ENCODE assay signal across 9 cellular contexts in the genomic region with DNA sequence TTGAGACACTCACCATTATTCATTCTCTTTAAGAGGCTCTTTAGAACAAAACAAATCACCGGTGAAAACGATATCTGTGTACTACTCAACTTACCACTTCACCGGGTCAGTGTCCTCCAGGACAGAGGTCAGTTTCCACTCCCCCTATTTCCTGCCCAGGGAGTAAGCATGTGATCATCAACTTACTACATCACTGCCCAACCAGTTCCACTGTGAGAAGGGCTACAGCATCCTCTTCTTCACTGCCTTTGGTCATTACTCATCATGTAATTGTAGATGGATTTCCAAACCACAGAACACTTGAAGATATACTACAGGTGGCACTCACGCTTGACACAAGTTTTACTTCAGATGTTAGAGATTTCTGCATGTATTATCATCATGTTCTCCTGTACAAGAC. TPM values are rescaled to one million over a fixed set of nuclear protein-coding genes. Genes with fewer than 3 reads are reported as not detected.
DNase-seq lines count a peak whose midpoint lies in the region; ATAC-seq and TF ChIP-seq lines count a peak whose summit lies in the region.
"Had no signal": no experiment of that assay in that cellular context is flagged by ENCODE, and none has a peak within 500 bp of the region (broad histone marks: within the 10 kb centered on the region; RNA-seq: fewer than 3 reads in every experiment).

No MANE protein-coding gene starts in this region.

- no peak overlapping the region for H4K91ac ChIP-seq in neuronal stem cell (ENCODE audit: low read depth, low read length, poor library complexity)

- H3K18ac ChIP-seq in neuronal stem cell (ENCODE audit: low read length) = no peak overlapping the region

- ATAC-seq in GM18858 (IDR thresholded peaks at IDR 0.05; ENCODE audit: unreplicated experiment) = peak; percentile 33
- ATAC-seq in HG03108 (IDR thresholded peaks at IDR 0.05; ENCODE audit: unreplicated experiment) = peak; percentile 39
- ATAC-seq in activated T-helper 17 cell treated with anti-CD3 and anti-CD28 coated beads, Interleukin-2, amount 50 U/mL, for 72 hours (replicated peaks) = peak; percentile 64

- peaks cover 2% of the 10 kb centered on the region for H3K79me1 ChIP-seq in neuronal stem cell (ENCODE audit: low read depth, low read length)

- no peak overlapping the region for H2AK5ac ChIP-seq in neuronal stem cell (ENCODE audit: low read depth, low read length)

- H3K36me3 Mint-ChIP-seq in activated T-helper 17 cell treated with anti-CD3 and anti-CD28 coated beads, Interleukin-2, amount 50 U/mL, for 72 hours (ENCODE audit: low read depth) = no peaks in the 10 kb centered on the region

- H3K9ac ChIP-seq in neuronal stem cell (ENCODE audit: low read depth, low read length, poor library complexity) = no peak overlapping the region

- no peak overlapping the region for H3K14ac ChIP-seq in neuronal stem cell (ENCODE audit: low read length)

- peak overlapping the region; percentile 61 for H3K4me3 Mint-ChIP-seq in activated T-helper 17 cell treated with anti-CD3 and anti-CD28 coated beads, Interleukin-2, amount 50 U/mL, for 72 hours

- H3K27ac ChIP-seq in neuronal stem cell (replicated peaks; ENCODE audit: low read length) = no peak overlapping the region

- no peak overlapping the region for H3K4ac ChIP-seq in neuronal stem cell (ENCODE audit: low read length)

- H3K4me3 ChIP-seq in mononuclear cell (ENCODE audit: low read length) = peak overlapping the region; percentile 23
- no peak overlapping the region for H3K4me3 ChIP-seq in neuronal stem cell (ENCODE audit: low read length in 2 of 2)

- H3K9me3 ChIP-seq in mononuclear cell (ENCODE audit: low read depth, low read length) (no peaks in the 10 kb centered on the region), neuronal stem cell (replicated peaks in 1 of 2; ENCODE audit: control insufficient read depth in 2 of 2, insufficient read depth in 1 of 2, low read depth in 1 of 2, low read length in 2 of 2) (no peaks in the 10 kb centered on the region)

- peaks cover 30% of the 10 kb centered on the region for H3K27me3 Mint-ChIP-seq in activated T-helper 17 cell treated with anti-CD3 and anti-CD28 coated beads, Interleukin-2, amount 50 U/mL, for 72 hours

- no peak overlapping the region for H3K23ac ChIP-seq in neuronal stem cell (ENCODE audit: low read depth, low read length, poor library complexity)

- H3K27ac Mint-ChIP-seq in activated T-helper 17 cell treated with anti-CD3 and anti-CD28 coated beads, Interleukin-2, amount 50 U/mL, for 72 hours = peak overlapping the region; percentile 80

- no peak overlapping the region for H2BK5ac ChIP-seq in neuronal stem cell (ENCODE audit: low read length)

- H3K36me3 ChIP-seq in neuronal stem cell (replicated peaks in 1 of 2; ENCODE audit: control insufficient read depth in 2 of 2, insufficient read depth in 2 of 2, low read length in 2 of 2) = no peaks in the 10 kb centered on the region

- H3K27me3 ChIP-seq in mononuclear cell (ENCODE audit: insufficient read depth, low read length) (peaks cover 29% of the 10 kb centered on the region), neuronal stem cell (ENCODE audit: control insufficient read depth in 3 of 3, insufficient read depth in 3 of 3, low read depth in 1 of 3, low read length in 3 of 3) (peaks cover 0 to 33% (median 0%) of the 10 kb centered on the region in 3 experiments)

- H2BK12ac ChIP-seq in neuronal stem cell (ENCODE audit: low read length) = no peak overlapping the region

- H3K4me2 ChIP-seq in neuronal stem cell (ENCODE audit: insufficient read depth, low read length, poor library complexity, severe bottlenecking) = no peak overlapping the region

- DNase-seq in NCI-H446 treated with DMSO at 0.1 percent for 48 hours (lab: John Stamatoyannopoulos, UW) (no peak), neuronal stem cell (ENCODE audit: low spot score) (no peak), middle frontal gyrus (ENCODE audit: extremely low spot score, low spot score) (no peak), erythroblast (lab: John Stamatoyannopoulos, UW) (no peak)

- TF ChIP-seq POLR2A in erythroblast (IDR thresholded peaks at IDR 0.05; ENCODE audit: low read length) = no peak

- no peak overlapping the region for H2BK15ac ChIP-seq in neuronal stem cell (ENCODE audit: low read length)

- no CpG with 5 or more reads among the region's 4 CpGs for WGBS in neuronal stem cell (ENCODE audit: extremely low coverage in 2 of 2, insufficient read length in 2 of 2, insufficient replicate concordance in 1 of 2), 2 donors

- H3K4me1 ChIP-seq in mononuclear cell (ENCODE audit: insufficient read depth, low read length) (peaks cover 55% of the 10 kb centered on the region), neuronal stem cell (ENCODE audit: control insufficient read depth in 2 of 2, insufficient read depth in 1 of 2, low read depth in 1 of 2, low read length in 2 of 2) (no peaks in the 10 kb centered on the region)

- peaks cover 36% of the 10 kb centered on the region for H3K4me1 Mint-ChIP-seq in activated T-helper 17 cell treated with anti-CD3 and anti-CD28 coated beads, Interleukin-2, amount 50 U/mL, for 72 hours

- H2AFZ ChIP-seq in neuronal stem cell (ENCODE audit: low read length) = no peak overlapping the region

- no peak overlapping the region for H2BK120ac ChIP-seq in neuronal stem cell (ENCODE audit: low read depth, low read length)

- no peaks in the 10 kb centered on the region for H3K9me3 Mint-ChIP-seq in activated T-helper 17 cell treated with anti-CD3 and anti-CD28 coated beads, Interleukin-2, amount 50 U/mL, for 72 hours

- H4K8ac ChIP-seq in neuronal stem cell (ENCODE audit: low read depth, low read length) = no peak overlapping the region

RNA-seq across cellular contexts. Expression of a gene that starts 5.7 kb away (rescaled TPM):
- total RNA-seq in activated T-helper 17 cell treated with anti-CD3 and anti-CD28 coated beads, Interleukin-2, amount 50 U/mL, for 72 hours = 1 to 10 TPM in 1 of 2 donors, under 1 TPM in 1; 0.63 to 1.0 TPM
- total RNA-seq in mononuclear cell = 10.9 TPM
- 5.9 TPM for polyA plus RNA-seq in neuronal stem cell (2013, experiment 1 of 2)
- 6.0 TPM for polyA plus RNA-seq in neuronal stem cell (2013, experiment 2 of 2)
- total RNA-seq: NCI-H460 had no signal
